7 cellular contexts compared by ENCODE assay signal in genomic region chr13:73767191-73767741, GRCh38.
DNase-seq lines count a peak whose midpoint lies in the region; ATAC-seq and TF ChIP-seq lines count a peak whose summit lies in the region.

No MANE protein-coding gene starts in this region.

- H3K36me3 ChIP-seq in psoas muscle (ENCODE audit: insufficient read depth in 1 of 2, low read depth in 1 of 2) = no peaks in the 10 kb centered on the region
- no peaks in the 10 kb centered on the region for H3K36me3 ChIP-seq in PC-9 (ENCODE audit: low read depth)
- no peaks in the 10 kb centered on the region for H3K36me3 ChIP-seq in lower lobe of right lung

- peak; percentile 38 for ATAC-seq in GM21360 (IDR thresholded peaks at IDR 0.05; ENCODE audit: unreplicated experiment)
- peak; percentile 71 to 96 (median 90) for ATAC-seq in psoas muscle
- no peak for ATAC-seq in HG03196 (IDR thresholded peaks at IDR 0.05; ENCODE audit: unreplicated experiment)
- ATAC-seq in lower lobe of right lung = no peak

- H3K27me3 ChIP-seq in psoas muscle (ENCODE audit: insufficient read depth in 3 of 3, low read length in 2 of 3) = no peaks in the 10 kb centered on the region
- H3K27me3 ChIP-seq in PC-9 (ENCODE audit: insufficient read depth, low read depth) = no peaks in the 10 kb centered on the region
- H3K27me3 ChIP-seq in lower lobe of right lung (ENCODE audit: low read depth) = no peaks in the 10 kb centered on the region

- no TSS peak for BruUV-seq in PC-9 (replicated peaks; lab: Mats Ljungman, UMichigan)

- intact Hi-C loops in psoas muscle (cut with DNase I) (loop anchor here in 1 of 2 donors (10.0 kb wide), 1 partner anchor 518 kb away; no protein-coding TSS in a partner anchor), PC-9 (cut with micrococcal nuclease; ENCODE audit: unreplicated experiment) (no loop called here), lower lobe of right lung (cut with DNase I) (no loop called here)

- POLR2A ChIA-PET in PC-9 (lab: Charles Lee; ENCODE audit: unreplicated experiment) = interaction anchor here (0.6 kb wide), 1 partner anchor 697 kb away, joined by 5 read pairs; no protein-coding TSS in a partner anchor

- no peaks in the 10 kb centered on the region for H3K79me2 ChIP-seq in PC-9 (ENCODE audit: low read depth)

- H3K4me3 ChIP-seq in psoas muscle (no peak overlapping the region), PC-9 (no peak overlapping the region), lower lobe of right lung (no peak overlapping the region)

- peak; percentile 61 for DNase-seq in NCI-H1092 (lab: John Stamatoyannopoulos, UW)
- DNase-seq in effector CD4-positive, alpha-beta T cell = peak; percentile 2
- no peak for DNase-seq in psoas muscle
- no peak for DNase-seq in PC-9
- DNase-seq in lower lobe of right lung = no peak

- CTCF ChIA-PET in PC-9 (lab: Charles Lee) = interaction anchor here (0.6 kb wide), 1 partner anchor 1343 kb away, joined by 3 read pairs; no protein-coding TSS in a partner anchor

- H3F3A ChIP-seq in PC-9 (ENCODE audit: insufficient read depth, low read depth) = no peaks in the 10 kb centered on the region

- no peak overlapping the region for H2AFZ ChIP-seq in PC-9

- no peak overlapping the region for H3K4me2 ChIP-seq in PC-9

- H3K9me3 ChIP-seq in psoas muscle (no peaks in the 10 kb centered on the region), PC-9 (ENCODE audit: insufficient read depth, low read depth) (no peaks in the 10 kb centered on the region), lower lobe of right lung (no peaks in the 10 kb centered on the region)

- H3K9me2 ChIP-seq in PC-9 (ENCODE audit: insufficient read depth) = no peaks in the 10 kb centered on the region

- H3K27ac ChIP-seq in psoas muscle (peak overlapping the region; percentile 73), PC-9 (no peak overlapping the region), lower lobe of right lung (no peak overlapping the region)

- peaks cover 31% of the 10 kb centered on the region for H3K4me1 ChIP-seq in psoas muscle
- no peaks in the 10 kb centered on the region for H3K4me1 ChIP-seq in PC-9 (replicated peaks; ENCODE audit: insufficient read depth)
- peaks cover 33% of the 10 kb centered on the region for H3K4me1 ChIP-seq in lower lobe of right lung

- no peaks in the 10 kb centered on the region for H4K20me1 ChIP-seq in PC-9 (ENCODE audit: insufficient read depth)

- TF ChIP-seq CTCF in psoas muscle (IDR thresholded peaks at IDR 0.05) (no peak), PC-9 (conservative IDR thresholded peaks at IDR 0.05) (no peak), lower lobe of right lung (IDR thresholded peaks at IDR 0.05) (no peak)

- 13 to 23% (median 21%) methylated on average over 3 of the region's 3 CpGs for WGBS in psoas muscle, 3 donors

Comparison
In these comparisons a context has a peak if more than half of its experiments do, and no peak if none do; other contexts are left out.
1. ATAC-seq: peak in GM21360 (single experiment) and psoas muscle (4 of 4); none in HG03196 (single experiment) and lower lobe of right lung (0 of 2).
2. DNase-seq: peak in NCI-H1092 (single experiment) and effector CD4-positive, alpha-beta T cell (single experiment); none in psoas muscle (0 of 2), PC-9 (0 of 2) and lower lobe of right lung (single experiment).